In the genomic region with DNA sequence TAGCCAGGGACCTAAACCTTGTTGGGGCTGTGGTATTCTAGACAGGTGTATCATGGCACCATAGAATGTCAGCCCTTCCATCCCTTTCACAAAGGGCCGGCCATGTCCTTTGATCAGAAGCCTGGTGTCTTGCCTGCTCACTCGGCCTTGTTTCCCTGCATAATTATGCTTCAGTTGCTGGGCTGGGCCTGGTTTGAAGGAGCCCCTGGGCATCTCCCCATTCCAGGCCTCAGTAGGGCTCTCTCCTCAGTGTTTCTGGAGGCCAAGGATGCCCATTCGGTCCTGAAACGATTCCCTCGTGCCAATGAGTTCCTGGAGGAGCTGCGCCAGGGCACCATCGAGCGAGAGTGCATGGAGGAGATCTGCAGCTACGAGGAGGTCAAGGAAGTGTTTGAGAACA, we compare ENCODE assay signal across 9 cellular contexts. TPM values are rescaled to one million over a fixed set of nuclear protein-coding genes. Genes with fewer than 3 reads are reported as not detected.
"Had no signal": no experiment of that assay in that cellular context is flagged by ENCODE, and none has a peak within 500 bp of the region (broad histone marks: within the 10 kb centered on the region; RNA-seq: fewer than 3 reads in every experiment).

No MANE protein-coding gene starts in this region.

- H3K4me3 ChIP-seq: K562 had no signal

- H3K4me3 Mint-ChIP-seq: IgD-negative memory B cell had no signal

- ATAC-seq: HepG2, K562 had no signal

- H3K27ac ChIP-seq: HL-60 had no signal

- H3K36me3 Mint-ChIP-seq: IgD-negative memory B cell had no signal

- H3K27ac Mint-ChIP-seq: IgD-negative memory B cell had no signal

- DNase-seq: IMR-90, KBM-7, KG1 had no signal

- H3K4me1 Mint-ChIP-seq: IgD-negative memory B cell had no signal

RNA-seq across cellular contexts. Expression of a gene that starts 4.5 kb away (rescaled TPM):
- total RNA-seq: HepG2, HT-29, HT1080, IMR-90, K562 had no signal
- polyA plus RNA-seq: HepG2, IgD-negative memory B cell, IMR-90, K562 had no signal

RNA-seq across cellular contexts. Expression of a gene that starts 16.1 kb away (rescaled TPM):
- total RNA-seq: HepG2, HT-29, HT1080, IMR-90, K562 had no signal
- polyA plus RNA-seq: HepG2, IgD-negative memory B cell, IMR-90, K562 had no signal

RNA-seq across cellular contexts. Expression of a gene that starts 34.8 kb away (rescaled TPM):
- total RNA-seq: HepG2, HT-29, HT1080, IMR-90, K562 had no signal
- polyA plus RNA-seq: HepG2, IgD-negative memory B cell, IMR-90, K562 had no signal
